10 cellular contexts compared by ENCODE assay signal in genomic region chr5:98349251-98349989, GRCh38.
DNase-seq lines count a peak whose midpoint lies in the region; ATAC-seq, FAIRE-seq and TF ChIP-seq lines count a peak whose summit lies in the region.
"Had no signal": no experiment of that assay in that cellular context is flagged by ENCODE, and none has a peak within 500 bp of the region (broad histone marks: within the 10 kb centered on the region; RNA-seq: fewer than 3 reads in every experiment).

No MANE protein-coding gene starts in this region.

- no peaks in the 10 kb centered on the region for H3K36me3 ChIP-seq in gastrocnemius medialis

- intact Hi-C loops in gastrocnemius medialis (cut with DNase I; ENCODE audit: low total_unique reads), result no loop called here

- peak; percentile 95 for FAIRE-seq in H54 (lab: Jason Lieb, UNC)
- FAIRE-seq: GM12892 had no signal

- in situ Hi-C loops in gastrocnemius medialis (cut with MboI; ENCODE audit: low sequenced_read_pairs in 4 of 4), result no loop called here
- in situ Hi-C loops in G401 (cut with HindIII; ENCODE audit: low sequenced_read_pairs), result no loop called here

- no peak overlapping the region for H3K27ac ChIP-seq in gastrocnemius medialis
- H3K27ac ChIP-seq: parathyroid adenoma had no signal

- no peaks in the 10 kb centered on the region for H3K9me3 ChIP-seq in gastrocnemius medialis

- ATAC-seq in gastrocnemius medialis, result no peak

- TF ChIP-seq POLR2A in H54 (IDR thresholded peaks at IDR 0.05; ENCODE audit: low read depth, low read length), result no peak
- TF ChIP-seq POLR2A in gastrocnemius medialis (IDR thresholded peaks at IDR 0.05), result no peak

- no peaks in the 10 kb centered on the region for H3K27me3 ChIP-seq in gastrocnemius medialis

- TF ChIP-seq CTCF in AG09319 (IDR thresholded peaks at IDR 0.05; ENCODE audit: low read depth, low read length), result peak; percentile 43
- peak; percentile 63 for TF ChIP-seq CTCF in foreskin fibroblast (IDR thresholded peaks at IDR 0.05; ENCODE audit: low read depth, low read length)
- no peak for TF ChIP-seq CTCF in gastrocnemius medialis (IDR thresholded peaks at IDR 0.05 in 4 of 5, conservative IDR thresholded peaks at IDR 0.05 in 1 of 5)

- no peaks in the 10 kb centered on the region for H3K4me1 ChIP-seq in gastrocnemius medialis
- H3K4me1 ChIP-seq: parathyroid adenoma had no signal

- no peak for DNase-seq in AG09319 (ENCODE audit: extremely low read depth, low read depth)
- DNase-seq in H54 (ENCODE audit: insufficient read length, low spot score), result peak; percentile 20
- peak; percentile 34 for DNase-seq in RPMI7951 (ENCODE audit: low read depth)
- peak; percentile 86 to 89 for DNase-seq in foreskin fibroblast
- DNase-seq in gastrocnemius medialis, result no peak
- DNase-seq in UCSD-AML1 (lab: John Stamatoyannopoulos, UW; ENCODE audit: unreplicated experiment), result no peak
- no peak for DNase-seq in C1 segment of cervical spinal cord (lab: John Stamatoyannopoulos, UW)
- no peak for DNase-seq in G401 (ENCODE audit: low spot score)

- H3K4me3 ChIP-seq in foreskin fibroblast (ENCODE audit: low read depth in 1 of 2, low read length in 2 of 2) (no peak overlapping the region), gastrocnemius medialis (no peak overlapping the region)

Comparison
In these comparisons a context has a peak if more than half of its experiments do, and no peak if none do; other contexts are left out.
1. DNase-seq: peak in H54 (single experiment), RPMI7951 (single experiment) and foreskin fibroblast (2 of 2); none in AG09319 (single experiment), gastrocnemius medialis (0 of 2), UCSD-AML1 (single experiment), C1 segment of cervical spinal cord (0 of 14) and G401 (single experiment).
2. CTCF ChIP-seq: peak in AG09319 (single experiment) and foreskin fibroblast (single experiment); none in gastrocnemius medialis (0 of 5).